In the genomic region with DNA sequence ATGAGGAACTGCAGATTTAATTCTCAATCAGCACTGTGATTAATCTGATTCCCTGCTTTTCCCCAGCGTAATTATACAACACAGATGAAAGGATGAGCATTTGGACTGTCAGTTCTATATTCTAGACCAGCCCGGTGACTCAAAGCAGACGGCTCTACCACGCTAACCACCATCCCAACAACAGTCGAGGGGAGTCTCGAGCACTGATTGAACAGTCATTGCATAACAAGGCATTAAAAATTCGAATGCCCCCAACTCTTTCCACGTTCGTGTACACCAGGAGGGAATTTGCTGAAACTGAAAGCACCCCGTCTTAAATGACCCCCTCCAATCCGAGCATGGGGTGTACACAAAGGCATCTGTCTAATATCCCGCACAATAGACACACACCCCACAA, we compare ENCODE assay signal across 8 cellular contexts. TPM values are rescaled to one million over a fixed set of nuclear protein-coding genes. Genes with fewer than 3 reads are reported as not detected.
DNase-seq lines count a peak whose midpoint lies in the region; ATAC-seq and TF ChIP-seq lines count a peak whose summit lies in the region.

No MANE protein-coding gene starts in this region.

- H3K9ac ChIP-seq in BLaER1: peak overlapping the region; percentile 82
- peak overlapping the region; percentile 69 for H3K9ac ChIP-seq in HCT116 (ENCODE audit: low read length)
- H3K9ac ChIP-seq in SU-DHL-6 (ENCODE audit: low read length): peak overlapping the region; percentile 85

- H3K4me1 ChIP-seq in BLaER1: no peaks in the 10 kb centered on the region
- peaks cover 2 to 12% of the 10 kb centered on the region in 2 experiments; a peak in 3 of 4 replicates for H3K4me1 ChIP-seq in HCT116 (ENCODE audit: control insufficient read depth in 1 of 2, insufficient read depth in 2 of 2, low read length in 2 of 2)
- H3K4me1 ChIP-seq in vagina: no peaks in the 10 kb centered on the region

- H3K27me3 ChIP-seq in BLaER1: peaks cover 81% of the 10 kb centered on the region
- H3K27me3 ChIP-seq in HCT116 (ENCODE audit: insufficient read depth, low read length): no peaks in the 10 kb centered on the region
- H3K27me3 ChIP-seq in SU-DHL-6 (ENCODE audit: low read length): no peaks in the 10 kb centered on the region
- H3K27me3 ChIP-seq in vagina: no peaks in the 10 kb centered on the region

- CTCF ChIA-PET in HCT116 (lab: Charles Lee): no interaction called here

- H3K4me1 Mint-ChIP-seq in dendritic cell treated with granulocyte-macrophage colony-stimulating factor and Interleukin-4, amounts not matched to agents 40 ng/mL and 50 ng/mL, for 4 days (ENCODE audit: low read depth): peaks cover 9% of the 10 kb centered on the region

- H3K27ac Mint-ChIP-seq in dendritic cell treated with granulocyte-macrophage colony-stimulating factor and Interleukin-4, amounts not matched to agents 40 ng/mL and 50 ng/mL, for 4 days: peak overlapping the region; percentile 70

- H3K9me3 Mint-ChIP-seq in dendritic cell treated with granulocyte-macrophage colony-stimulating factor and Interleukin-4, amounts not matched to agents 40 ng/mL and 50 ng/mL, for 4 days: no peaks in the 10 kb centered on the region

- POLR2A ChIA-PET in HCT116 (lab: Charles Lee): no interaction called here

- no TSS peak for BruUV-seq in HCT116 (replicated peaks; lab: Mats Ljungman, UMichigan)

- no peaks in the 10 kb centered on the region; the same call in 1 of the 2 replicates for H3F3A ChIP-seq in SU-DHL-6 (ENCODE audit: insufficient read depth)

- H3K9me3 ChIP-seq in BLaER1 (no peaks in the 10 kb centered on the region), HCT116 (ENCODE audit: control insufficient read depth in 1 of 2, insufficient read depth in 1 of 2, low read depth in 1 of 2, low read length in 2 of 2) (no peaks in the 10 kb centered on the region), SU-DHL-6 (ENCODE audit: insufficient read depth, low read length) (no peaks in the 10 kb centered on the region), vagina (no peaks in the 10 kb centered on the region)

- ATAC-seq in HCT116 (no peak), HG02970 (IDR thresholded peaks at IDR 0.05; ENCODE audit: low FRiP score, unreplicated experiment) (no peak), HG02642 (IDR thresholded peaks at IDR 0.05; ENCODE audit: poor library complexity, unreplicated experiment) (no peak)

- H3K36me3 Mint-ChIP-seq in dendritic cell treated with granulocyte-macrophage colony-stimulating factor and Interleukin-4, amounts not matched to agents 40 ng/mL and 50 ng/mL, for 4 days (ENCODE audit: low read depth): peaks cover 7% of the 10 kb centered on the region

- H2AFZ ChIP-seq in HCT116 (ENCODE audit: low read depth, low read length, poor library complexity, severe bottlenecking) (no peak overlapping the region), SU-DHL-6 (ENCODE audit: low read depth, low read length, severe bottlenecking) (peak overlapping the region; percentile 40)

- no peaks in the 10 kb centered on the region for H3K9me2 ChIP-seq in HCT116 (ENCODE audit: insufficient read depth)
- H3K9me2 ChIP-seq in SU-DHL-6 (replicated peaks; ENCODE audit: insufficient read depth, low read length): no peaks in the 10 kb centered on the region

- no peak for TF ChIP-seq RAD21 in HCT116 (IDR thresholded peaks at IDR 0.05; ENCODE audit: low read depth)

- H3K36me3 ChIP-seq in BLaER1 (no peaks in the 10 kb centered on the region), HCT116 (ENCODE audit: control insufficient read depth in 1 of 2, insufficient read depth in 2 of 2, low read length in 2 of 2) (no peaks in the 10 kb centered on the region), SU-DHL-6 (ENCODE audit: low read length) (no peaks in the 10 kb centered on the region), vagina (no peaks in the 10 kb centered on the region)

- peaks cover 10% of the 10 kb centered on the region for H3K27me3 Mint-ChIP-seq in dendritic cell treated with granulocyte-macrophage colony-stimulating factor and Interleukin-4, amounts not matched to agents 40 ng/mL and 50 ng/mL, for 4 days

- peak overlapping the region; percentile 87 for H3K4me3 Mint-ChIP-seq in dendritic cell treated with granulocyte-macrophage colony-stimulating factor and Interleukin-4, amounts not matched to agents 40 ng/mL and 50 ng/mL, for 4 days

- RAD21 ChIA-PET in HCT116 (lab: Charles Lee; ENCODE audit: low non-redundant PET in 1 of 2, low total read pairs in 2 of 2, uncharacterized antibody in 2 of 2, unreplicated experiment in 2 of 2): no interaction called here

- TF ChIP-seq POLR2A in HCT116 (IDR thresholded peaks at IDR 0.05; ENCODE audit: borderline replicate concordance, extremely low read depth, insufficient read depth, insufficient read length): no peak
- TF ChIP-seq POLR2A in vagina (IDR thresholded peaks at IDR 0.05): no peak

- peaks cover 37% of the 10 kb centered on the region for H4K20me1 ChIP-seq in BLaER1
- H4K20me1 ChIP-seq in HCT116 (ENCODE audit: insufficient read depth): no peaks in the 10 kb centered on the region
- H4K20me1 ChIP-seq in SU-DHL-6 (ENCODE audit: low read depth, low read length): no peaks in the 10 kb centered on the region

- DNase-seq in HCT116 (ENCODE audit: low read depth, low spot score): no peak
- peak; percentile 32 for DNase-seq in myocyte (ENCODE audit: low read depth)
- no peak for DNase-seq in vagina (ENCODE audit: extremely low spot score in 2 of 2)

- TF ChIP-seq CTCF in HCT116 (IDR thresholded peaks at IDR 0.05 in 2 of 3, conservative IDR thresholded peaks at IDR 0.05 in 1 of 3; ENCODE audit: borderline replicate concordance in 1 of 3, insufficient read depth in 1 of 3, low read depth in 2 of 3, low read length in 2 of 3) (no peak), SU-DHL-6 (IDR thresholded peaks at IDR 0.05; ENCODE audit: insufficient read depth, low read length, poor library complexity, severe bottlenecking) (no peak), vagina (IDR thresholded peaks at IDR 0.05) (no peak)

- intact Hi-C loops in HCT116 (cut with micrococcal nuclease): no loop called here
- intact Hi-C loops in dendritic cell treated with granulocyte-macrophage colony-stimulating factor and Interleukin-4, amounts not matched to agents 40 ng/mL and 50 ng/mL, for 4 days (cut with micrococcal nuclease): loop anchor here (10.0 kb wide), 2 partner anchors 117 to 1733 kb away; partner anchors contain the start of gene MAOA
- intact Hi-C loops in vagina (cut with DNase I): no loop called here

- H3K4me2 ChIP-seq in BLaER1: peak overlapping the region; percentile 65
- H3K4me2 ChIP-seq in HCT116 (ENCODE audit: low read length): peak overlapping the region; percentile 85
- H3K4me2 ChIP-seq in SU-DHL-6 (ENCODE audit: low read depth, low read length, poor library complexity, severe bottlenecking): peak overlapping the region; percentile 76

- H3K79me2 ChIP-seq in HCT116 (ENCODE audit: insufficient read depth, low read length): peaks cover 56% of the 10 kb centered on the region
- H3K79me2 ChIP-seq in SU-DHL-6 (ENCODE audit: insufficient read depth, low read length): peaks cover 57% of the 10 kb centered on the region

- peak overlapping the region; percentile 75 for H3K4me3 ChIP-seq in BLaER1
- H3K4me3 ChIP-seq in HCT116 (replicated peaks in 1 of 2; ENCODE audit: low read depth in 1 of 2, low read length in 2 of 2): peak overlapping the region; percentile 55 to 76
- H3K4me3 ChIP-seq in SU-DHL-6 (ENCODE audit: insufficient read depth, low read length, poor library complexity, severe bottlenecking): peak overlapping the region; percentile 69
- peak overlapping the region; percentile 58 to 62 for H3K4me3 ChIP-seq in vagina

- H3K27ac ChIP-seq in BLaER1 (peak overlapping the region; percentile 84), HCT116 (ENCODE audit: low read depth, low read length) (peak overlapping the region; percentile 69), SU-DHL-6 (ENCODE audit: low read depth, low read length) (no peak overlapping the region), vagina (peak overlapping the region; percentile 74)

TF ChIP-seq in HCT116, 20 proteins besides CTCF, POLR2A, EP300 and RAD21:
- no peak for TF ChIP-seq YY1 (IDR thresholded peaks at IDR 0.05; ENCODE audit: extremely low read depth, insufficient replicate concordance, low read depth, low read length)
- TF ChIP-seq POLR2AphosphoS5 (IDR thresholded peaks at IDR 0.05; ENCODE audit: low read depth, low read length): no peak
- TF ChIP-seq, protein P1, sequence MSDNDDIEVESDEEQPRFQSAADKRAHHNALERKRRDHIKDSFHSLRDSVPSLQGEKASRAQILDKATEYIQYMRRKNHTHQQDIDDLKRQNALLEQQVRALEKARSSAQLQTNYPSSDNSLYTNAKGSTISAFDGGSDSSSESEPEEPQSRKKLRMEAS (IDR thresholded peaks at IDR 0.05): no peak
- TF ChIP-seq ZFX (IDR thresholded peaks at IDR 0.05): no peak
- no peak for TF ChIP-seq EZH2phosphoT487 (IDR thresholded peaks at IDR 0.05; ENCODE audit: borderline replicate concordance)
- TF ChIP-seq ZNF274 (IDR thresholded peaks at IDR 0.05; ENCODE audit: low read depth, low read length): no peak

RNA-seq across cellular contexts. Expression of gene CASK, which starts 1.2 kb away (rescaled TPM):
- 39.0 TPM for total RNA-seq in HCT116 (2021; ENCODE audit: unreplicated experiment)
- polyA plus RNA-seq in HCT116 (2012): 26.4 and 27.8 TPM in 2 replicates
- total RNA-seq in myocyte: 18.4 and 19.7 TPM in 2 replicates
- polyA plus RNA-seq in myocyte (2012): 13.9 TPM
- total RNA-seq in vagina: 41.0 TPM
